In the genomic region with DNA sequence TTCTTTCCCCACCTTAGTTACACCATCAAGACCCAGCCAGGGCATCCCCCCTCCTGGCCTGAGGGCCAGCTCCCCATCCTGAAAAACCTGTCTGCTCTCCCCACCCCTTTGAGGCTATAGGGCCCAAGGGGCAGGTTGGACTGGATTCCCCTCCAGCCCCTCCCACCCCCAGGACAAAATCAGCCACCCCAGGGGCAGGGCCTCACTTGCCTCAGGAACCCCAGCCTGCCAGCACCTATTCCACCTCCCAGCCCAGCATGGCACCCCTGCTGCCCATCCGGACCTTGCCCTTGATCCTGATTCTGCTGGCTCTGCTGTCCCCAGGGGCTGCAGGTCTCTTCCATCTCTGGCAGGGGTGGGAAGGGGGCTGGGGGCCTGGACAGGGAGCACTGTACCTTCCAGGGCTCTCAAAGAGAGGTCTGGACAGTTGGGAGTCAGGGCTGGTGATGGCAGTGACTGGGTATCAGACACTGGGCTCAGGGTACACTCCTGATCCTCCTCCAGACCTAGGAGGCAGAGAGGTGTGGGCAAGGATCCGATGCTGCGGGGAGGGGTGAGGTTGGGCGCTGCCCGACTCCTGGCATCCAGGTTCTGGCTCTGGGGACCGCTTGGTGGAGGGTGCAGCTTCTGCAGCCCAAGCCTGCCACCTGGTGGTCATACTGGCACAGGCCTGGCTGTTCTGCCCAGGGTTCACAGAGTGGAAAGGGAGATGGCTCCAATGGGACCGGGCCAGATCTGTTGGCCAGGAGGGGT, we compare ENCODE assay signal across 8 cellular contexts. TPM values are rescaled to one million over a fixed set of nuclear protein-coding genes. Genes with fewer than 3 reads are reported as not detected.
DNase-seq lines count a peak whose midpoint lies in the region; ATAC-seq and TF ChIP-seq lines count a peak whose summit lies in the region.

A gene (plus strand): TSS at position 205 of the 753 bp plus-strand sequence. CDS start 53 bp downstream, at position 258.

- H3K9me3 Mint-ChIP-seq in CD14-positive monocyte = no peaks in the 10 kb centered on the region
- H3K9me3 Mint-ChIP-seq in type B pancreatic cell = no peaks in the 10 kb centered on the region

- H3K9me3 ChIP-seq in MM.1S (replicated peaks; ENCODE audit: insufficient read depth, low read length) (no peaks in the 10 kb centered on the region), parathyroid adenoma (ENCODE audit: control insufficient read depth, low read length) (no peaks in the 10 kb centered on the region)

- H3K4me1 ChIP-seq in MM.1S (ENCODE audit: low read length) (no peaks in the 10 kb centered on the region), parathyroid adenoma (no peaks in the 10 kb centered on the region)

- peaks cover 12 to 23% (median 13%) of the 10 kb centered on the region in 3 donors for H3K27me3 Mint-ChIP-seq in CD14-positive monocyte (ENCODE audit: low read depth in 3 of 3)
- H3K27me3 Mint-ChIP-seq in type B pancreatic cell = peaks cover 30% of the 10 kb centered on the region

- no peaks in the 10 kb centered on the region for H4K20me1 ChIP-seq in MM.1S (ENCODE audit: insufficient read depth, low read length)

- H3K9me2 ChIP-seq in MM.1S (replicated peaks; ENCODE audit: insufficient read depth, low read length) = no peaks in the 10 kb centered on the region

- TF ChIP-seq CTCF in CD14-positive monocyte (IDR thresholded peaks at IDR 0.05) (peak; percentile 91), MM.1S (IDR thresholded peaks at IDR 0.05; ENCODE audit: low read length) (peak; percentile 95), parathyroid adenoma (IDR thresholded peaks at IDR 0.05) (peak; percentile 81), type B pancreatic cell (conservative IDR thresholded peaks at IDR 0.05) (peak; percentile 98)

- no peaks in the 10 kb centered on the region for H3F3A ChIP-seq in MM.1S (ENCODE audit: insufficient read depth, low read length)

- H3K4me3 ChIP-seq in MM.1S (ENCODE audit: low read length) (no peak within 1 kb of the TSS), parathyroid adenoma (ENCODE audit: low read depth, low read length) (no peak within 1 kb of the TSS)

- H3K79me2 ChIP-seq in MM.1S (ENCODE audit: low read length) = no peaks in the 10 kb centered on the region
- H3K79me2 ChIP-seq in parathyroid adenoma = no peaks in the 10 kb centered on the region

- H2AFZ ChIP-seq in MM.1S (ENCODE audit: low read length) = no peak within 1 kb of the TSS
- H2AFZ ChIP-seq in parathyroid adenoma = no peak within 1 kb of the TSS

- intact Hi-C loops in CD14-positive monocyte (cut with micrococcal nuclease) = loop anchor here (1.0 to 5.0 kb wide), 2 partner anchors 49 to 269 kb away; no protein-coding TSS in a partner anchor

- H3K27ac ChIP-seq in MM.1S (ENCODE audit: low read length) (no peak within 1 kb of the TSS), parathyroid adenoma (no peak within 1 kb of the TSS)

- H3K4me3 Mint-ChIP-seq in CD14-positive monocyte (peak within 1 kb of the TSS; percentile 31 to 48), type B pancreatic cell (peak within 1 kb of the TSS; percentile 66)

- H3K9ac ChIP-seq in MM.1S (ENCODE audit: low read length) (no peak within 1 kb of the TSS), parathyroid adenoma (no peak within 1 kb of the TSS)

- DNase-seq in CD14-positive monocyte (ENCODE audit: low spot score) = peak; percentile 84
- DNase-seq in MM.1S = peak; percentile 83
- peak; percentile 69 for DNase-seq in SK-N-DZ (ENCODE audit: low spot score)
- peak; percentile 74 to 88 (median 81) for DNase-seq in activated naive CD4-positive, alpha-beta T cell (lab: John Stamatoyannopoulos, UW)
- DNase-seq in globus pallidus (ENCODE audit: low spot score) = peak; percentile 83
- DNase-seq in type B pancreatic cell (ENCODE audit: extremely low spot score, unreplicated experiment) = peak; percentile 91

- no peaks in the 10 kb centered on the region for H3K36me3 ChIP-seq in MM.1S (replicated peaks; ENCODE audit: insufficient read depth, low read length)
- H3K36me3 ChIP-seq in parathyroid adenoma (ENCODE audit: control insufficient read depth, insufficient read depth, low read length) = no peaks in the 10 kb centered on the region

- H3K27ac Mint-ChIP-seq in CD14-positive monocyte = peak within 1 kb of the TSS in 3 of 7 donors; percentile 15 to 61 (median 25)
- peak within 1 kb of the TSS; percentile 93 for H3K27ac Mint-ChIP-seq in type B pancreatic cell

- ATAC-seq in GM21390 (IDR thresholded peaks at IDR 0.05; ENCODE audit: unreplicated experiment) = peak; percentile 66

- H3K36me3 Mint-ChIP-seq in CD14-positive monocyte (no peaks in the 10 kb centered on the region), type B pancreatic cell (no peaks in the 10 kb centered on the region)

- no peak within 1 kb of the TSS for H3K4me2 ChIP-seq in MM.1S (ENCODE audit: low read depth, low read length)
- H3K4me2 ChIP-seq in parathyroid adenoma (ENCODE audit: low read length) = no peak within 1 kb of the TSS

- H3K4me1 Mint-ChIP-seq in CD14-positive monocyte (peaks cover 3% of the 10 kb centered on the region), type B pancreatic cell (ENCODE audit: unreplicated experiment) (peaks cover 12% of the 10 kb centered on the region)

- H3K27me3 ChIP-seq in MM.1S (replicated peaks; ENCODE audit: insufficient read depth, low read length) (no peaks in the 10 kb centered on the region), parathyroid adenoma (ENCODE audit: control insufficient read depth, insufficient read depth, low read length) (no peaks in the 10 kb centered on the region)

RNA-seq across cellular contexts. Expression of the gene that starts here (rescaled TPM):
- polyA plus RNA-seq in CD14-positive monocyte = not detected
- polyA plus RNA-seq in SK-N-DZ (2014; cell fraction: cytosol; rRNA removed) = not detected in 2 replicates
- polyA plus RNA-seq in SK-N-DZ (2014; cell fraction: nucleus; rRNA removed) = not detected in 2 replicates
- total RNA-seq in type B pancreatic cell (ENCODE audit: low replicate concordance) = 26.8 and 30.1 TPM in 2 replicates

Comparison
In these comparisons a context has a peak if more than half of its experiments do, and no peak if none do; other contexts are left out.
1. Peak in DNase-seq in CD14-positive monocyte; RNA of the gene not detected or under 1 TPM.